In genomic region chr10:22150842-22151241, GRCh38 we compare ENCODE assay signal across 8 cellular contexts.
"Had no signal": no experiment of that assay in that cellular context is flagged by ENCODE, and none has a peak within 500 bp of the region (broad histone marks: within the 10 kb centered on the region; RNA-seq: fewer than 3 reads in every experiment).

No MANE protein-coding gene starts in this region.

- H3K4me3 ChIP-seq: GM12878 had no signal

- DNase-seq: GDM1, GF-D8 had no signal

- FAIRE-seq: G401.6, GM12878, GM12891, GM12892, GM18507, GM19239 had no signal

- ATAC-seq: GM12878 had no signal
